Comparison of ENCODE assay signal across 15 cellular contexts in the genomic region with DNA sequence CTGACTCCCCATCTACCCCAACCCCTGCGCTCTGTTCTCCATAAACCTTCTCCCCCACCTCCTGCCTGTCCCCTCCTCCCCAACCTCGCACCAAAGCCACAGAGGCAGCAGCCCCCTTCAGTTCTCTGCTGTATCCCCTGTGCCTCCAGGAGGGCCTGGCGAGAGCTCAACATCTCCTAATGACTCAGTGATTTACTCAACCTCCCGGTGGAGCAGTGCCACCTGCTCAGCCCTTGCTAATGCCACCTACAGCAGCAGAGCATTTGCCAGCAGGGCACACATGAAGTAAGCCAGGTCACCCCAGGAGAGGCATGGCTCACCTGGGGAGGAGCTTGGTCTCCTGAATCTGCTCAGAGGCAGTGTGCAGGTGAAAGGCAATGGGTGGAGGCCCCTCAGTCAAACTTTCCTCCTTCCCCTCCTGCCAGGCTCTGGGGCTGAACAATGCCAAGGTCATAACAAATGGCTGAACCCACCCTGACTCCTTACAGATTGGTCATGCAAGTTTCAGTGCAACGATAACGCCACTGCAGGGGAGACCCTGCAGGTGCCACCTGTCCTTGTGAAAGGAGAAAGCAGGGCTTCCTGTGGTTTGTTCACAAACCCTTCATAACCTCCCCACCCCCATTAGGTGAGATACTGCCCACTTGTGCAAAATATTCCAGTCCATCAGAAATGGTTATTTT. TPM values are rescaled to one million over a fixed set of nuclear protein-coding genes. Genes with fewer than 3 reads are reported as not detected.
DNase-seq lines count a peak whose midpoint lies in the region; ATAC-seq, FAIRE-seq and TF ChIP-seq lines count a peak whose summit lies in the region.
"Had no signal": no experiment of that assay in that cellular context is flagged by ENCODE, and none has a peak within 500 bp of the region (broad histone marks: within the 10 kb centered on the region; RNA-seq: fewer than 3 reads in every experiment).

No MANE protein-coding gene starts in this region.

- peaks cover 81% of the 10 kb centered on the region for H3K4me1 ChIP-seq in MM.1S (ENCODE audit: low read length)

- no peaks in the 10 kb centered on the region for H3K4me1 Mint-ChIP-seq in activated CD8-positive, alpha-beta memory T cell treated with anti-CD3 and anti-CD28 coated beads, Interleukin-2, amount 10 ng/mL, durations not matched to agents 7 days and 5 days

- CTCF ChIA-PET in activated CD8-positive, alpha-beta memory T cell treated with anti-CD3 and anti-CD28 coated beads, Interleukin-2, amount 10 ng/mL, durations not matched to agents 7 days and 5 days (lab: Charles Lee) = no interaction called here

- H3K9me2 ChIP-seq in MM.1S (replicated peaks; ENCODE audit: insufficient read depth, low read length) = no peaks in the 10 kb centered on the region

- peak overlapping the region; percentile 93 for H3K27ac ChIP-seq in MM.1S (ENCODE audit: low read length)
- H3K27ac ChIP-seq: neural progenitor cell had no signal

- H3K4me2 ChIP-seq in MM.1S (ENCODE audit: low read depth, low read length) = peak overlapping the region; percentile 85

- no peaks in the 10 kb centered on the region for H3K79me2 ChIP-seq in MM.1S (ENCODE audit: low read length)

- no peak overlapping the region for H3K4me3 Mint-ChIP-seq in activated CD8-positive, alpha-beta memory T cell treated with anti-CD3 and anti-CD28 coated beads, Interleukin-2, amount 10 ng/mL, durations not matched to agents 7 days and 5 days
- H3K4me3 Mint-ChIP-seq: neural progenitor cell had no signal

- H3K9me3 ChIP-seq in MM.1S (replicated peaks; ENCODE audit: insufficient read depth, low read length) = no peaks in the 10 kb centered on the region

- ATAC-seq in activated CD8-positive, alpha-beta memory T cell treated with anti-CD3 and anti-CD28 coated beads, Interleukin-2, amount 10 ng/mL, durations not matched to agents 7 days and 5 days = no peak
- ATAC-seq in GM21367 (IDR thresholded peaks at IDR 0.05; ENCODE audit: unreplicated experiment) (no peak), HG02870 (IDR thresholded peaks at IDR 0.05; ENCODE audit: unreplicated experiment) (no peak)

- H2AFZ ChIP-seq in MM.1S (ENCODE audit: low read length) = peak overlapping the region; percentile 18; the same call in 1 of the 2 replicates

- H3K36me3 ChIP-seq in MM.1S (replicated peaks; ENCODE audit: insufficient read depth, low read length) (no peaks in the 10 kb centered on the region), bronchial epithelial cell (ENCODE audit: control insufficient read depth, insufficient read depth, low read length) (no peaks in the 10 kb centered on the region)
- H3K36me3 ChIP-seq: neural progenitor cell had no signal

- H3K27me3 Mint-ChIP-seq in activated CD8-positive, alpha-beta memory T cell treated with anti-CD3 and anti-CD28 coated beads, Interleukin-2, amount 10 ng/mL, durations not matched to agents 7 days and 5 days = peaks cover 33% of the 10 kb centered on the region

- intact Hi-C loops in posterior vena cava (cut with DNase I) = no loop called here

- peak; percentile 70 for FAIRE-seq in bronchial epithelial cell (lab: Jason Lieb, UNC)
- FAIRE-seq: HTR-8/SVneo had no signal

- no peak for TF ChIP-seq CTCF in MM.1S (IDR thresholded peaks at IDR 0.05; ENCODE audit: low read length)
- no peak for TF ChIP-seq CTCF in bronchial epithelial cell (IDR thresholded peaks at IDR 0.05; ENCODE audit: insufficient read depth, low read length, severe bottlenecking)

- H3K36me3 Mint-ChIP-seq in activated CD8-positive, alpha-beta memory T cell treated with anti-CD3 and anti-CD28 coated beads, Interleukin-2, amount 10 ng/mL, durations not matched to agents 7 days and 5 days = no peaks in the 10 kb centered on the region

- no peak overlapping the region for H3K27ac Mint-ChIP-seq in activated CD8-positive, alpha-beta memory T cell treated with anti-CD3 and anti-CD28 coated beads, Interleukin-2, amount 10 ng/mL, durations not matched to agents 7 days and 5 days
- H3K27ac Mint-ChIP-seq: neural progenitor cell had no signal

- H3K4me3 ChIP-seq in MM.1S (ENCODE audit: low read length) (peak overlapping the region; percentile 42), bronchial epithelial cell (ENCODE audit: low read depth, low read length) (no peak overlapping the region)

- peak; percentile 48 for DNase-seq in activated CD8-positive, alpha-beta memory T cell treated with anti-CD3 and anti-CD28 coated beads, Interleukin-2, amount 50 U/mL, for 48 hours
- no peak for DNase-seq in activated CD8-positive, alpha-beta memory T cell treated with anti-CD3 and anti-CD28 coated beads, Interleukin-2, amount 10 ng/mL, durations not matched to agents 7 days and 5 days
- DNase-seq in MM.1S = peak; percentile 97
- peak; percentile 35 for DNase-seq in bronchial epithelial cell (ENCODE audit: low read depth)
- DNase-seq in posterior vena cava (ENCODE audit: low spot score) = peak; percentile 73
- DNase-seq in ecto neural progenitor cell (ENCODE audit: low spot score) = no peak
- DNase-seq: activated gamma-delta T cell; NCI-H187; SIG-M5; stimulated activated CD4-positive, alpha-beta T cell treated with anti-CD3 and anti-CD28 coated beads, Interleukin-12 subunit alpha, Interleukin-12 subunit beta, amount 100 ng/mL, for 4 hours had no signal

- H4K20me1 ChIP-seq in MM.1S (ENCODE audit: insufficient read depth, low read length) = no peaks in the 10 kb centered on the region

- peaks cover 36% of the 10 kb centered on the region for H3F3A ChIP-seq in MM.1S (ENCODE audit: insufficient read depth, low read length)

- peak overlapping the region; percentile 60 for H3K9ac ChIP-seq in MM.1S (ENCODE audit: low read length)
- H3K9ac ChIP-seq: neural progenitor cell had no signal

- no peaks in the 10 kb centered on the region for H3K27me3 ChIP-seq in MM.1S (replicated peaks; ENCODE audit: insufficient read depth, low read length)
- H3K27me3 ChIP-seq in bronchial epithelial cell (ENCODE audit: control insufficient read depth, insufficient read depth, low read length) = peaks cover 6% of the 10 kb centered on the region

- H3K9me3 Mint-ChIP-seq in activated CD8-positive, alpha-beta memory T cell treated with anti-CD3 and anti-CD28 coated beads, Interleukin-2, amount 10 ng/mL, durations not matched to agents 7 days and 5 days (ENCODE audit: low read depth) = no peaks in the 10 kb centered on the region
- H3K9me3 Mint-ChIP-seq: neural progenitor cell had no signal

RNA-seq across cellular contexts. Expression of a gene that starts 19.8 kb away (rescaled TPM):
- total RNA-seq in activated CD8-positive, alpha-beta memory T cell treated with anti-CD3 and anti-CD28 coated beads, Interleukin-2, amount 10 ng/mL, durations not matched to agents 7 days and 5 days = under 1 TPM in 1 of 2 experiments, not detected in 1; 0.06 TPM
- total RNA-seq in bronchial epithelial cell = under 0.01 and 0.13 TPM in 2 replicates
- total RNA-seq in posterior vena cava = not detected
- total RNA-seq: cerebellum had no signal

Comparison
In these comparisons a context has a peak if more than half of its experiments do, and no peak if none do; other contexts are left out.
1. DNase-seq: peak in activated CD8-positive, alpha-beta memory T cell treated with anti-CD3 and anti-CD28 coated beads, Interleukin-2, amount 50 U/mL, for 48 hours (single experiment), MM.1S (single experiment), bronchial epithelial cell (single experiment) and posterior vena cava (single experiment); none in activated CD8-positive, alpha-beta memory T cell treated with anti-CD3 and anti-CD28 coated beads, Interleukin-2, amount 10 ng/mL, durations not matched to agents 7 days and 5 days (single experiment) and ecto neural progenitor cell (single experiment).